Comparison of ENCODE assay signal across 22 cellular contexts in the genomic region with DNA sequence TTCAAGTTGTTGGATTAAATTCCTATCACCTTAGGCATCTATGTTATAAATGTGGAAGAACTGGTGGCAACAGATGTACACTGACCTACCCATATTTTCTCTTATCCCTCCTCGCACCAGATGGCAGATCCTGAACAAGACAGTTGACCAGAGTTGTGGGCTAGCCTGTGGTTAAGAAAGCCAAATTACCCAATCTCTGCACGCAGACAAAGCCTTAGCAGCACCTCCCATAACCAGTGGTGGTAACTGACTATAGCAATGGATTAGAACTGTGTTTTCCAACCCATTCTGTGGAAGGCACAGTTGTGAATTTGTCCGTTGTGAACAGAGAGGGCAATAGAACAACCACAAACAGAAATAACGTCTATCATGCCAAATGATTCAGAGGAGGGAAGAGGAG. TPM values are rescaled to one million over a fixed set of nuclear protein-coding genes. Genes with fewer than 3 reads are reported as not detected.
DNase-seq lines count a peak whose midpoint lies in the region; ATAC-seq and TF ChIP-seq lines count a peak whose summit lies in the region.
"Had no signal": no experiment of that assay in that cellular context is flagged by ENCODE, and none has a peak within 500 bp of the region (broad histone marks: within the 10 kb centered on the region; RNA-seq: fewer than 3 reads in every experiment).

No MANE protein-coding gene starts in this region.

- no peaks in the 10 kb centered on the region for H3K9me3 Mint-ChIP-seq in activated naive CD4-positive, alpha-beta T cell treated with anti-CD3 and anti-CD28 coated beads, Interleukin-2, amount 50 U/mL, for 24 hours
- H3K9me3 Mint-ChIP-seq in osteocyte (ENCODE audit: unreplicated experiment): no peaks in the 10 kb centered on the region
- no peaks in the 10 kb centered on the region for H3K9me3 Mint-ChIP-seq in activated CD4-positive, alpha-beta memory T cell treated with anti-CD3 and anti-CD28 coated beads, Interleukin-2, amount 10 ng/mL, durations not matched to agents 7 days and 5 days
- H3K9me3 Mint-ChIP-seq: activated CD4-positive, alpha-beta T cell treated with anti-CD3 and anti-CD28 coated beads, Interleukin-2, amount 10 ng/mL, durations not matched to agents 7 days and 5 days; nephron progenitor cell; stimulated activated effector memory CD8-positive, alpha-beta T cell treated with anti-CD3 and anti-CD28 coated beads, Interleukin-12 subunit alpha, Interleukin-12 subunit beta, amount 100 ng/mL, for 72 hours had no signal

- H3K4me3 Mint-ChIP-seq in activated naive CD4-positive, alpha-beta T cell treated with anti-CD3 and anti-CD28 coated beads, Interleukin-2, amount 50 U/mL, for 24 hours: no peak overlapping the region
- H3K4me3 Mint-ChIP-seq in osteocyte (ENCODE audit: unreplicated experiment): no peak overlapping the region
- no peak overlapping the region for H3K4me3 Mint-ChIP-seq in activated CD4-positive, alpha-beta memory T cell treated with anti-CD3 and anti-CD28 coated beads, Interleukin-2, amount 10 ng/mL, durations not matched to agents 7 days and 5 days
- H3K4me3 Mint-ChIP-seq: activated CD4-positive, alpha-beta T cell treated with anti-CD3 and anti-CD28 coated beads, Interleukin-2, amount 10 ng/mL, durations not matched to agents 7 days and 5 days; nephron progenitor cell; stimulated activated effector memory CD8-positive, alpha-beta T cell treated with anti-CD3 and anti-CD28 coated beads, Interleukin-12 subunit alpha, Interleukin-12 subunit beta, amount 100 ng/mL, for 72 hours had no signal

- no peaks in the 10 kb centered on the region for H3K36me3 ChIP-seq in WERI-Rb-1

- no peak overlapping the region for H3K4me3 ChIP-seq in WERI-Rb-1 (ENCODE audit: low read depth, low read length)
- H3K4me3 ChIP-seq: BLaER1 treated with 17β-estradiol and CSF1 and Interleukin-3, amounts not matched to agents 10 nM and 100 nM; MG63; suprapubic skin; vagina had no signal

- TF ChIP-seq CTCF in WERI-Rb-1 (IDR thresholded peaks at IDR 0.05; ENCODE audit: low read depth, low read length) (no peak), osteocyte (IDR thresholded peaks at IDR 0.05) (no peak)

- DNase-seq in activated naive CD4-positive, alpha-beta T cell treated with Interleukin-2 at 50 U/mL for 16 hours: no peak
- DNase-seq in NOMO-1 treated with DMSO at 0.1 percent for 48 hours (lab: John Stamatoyannopoulos, UW; ENCODE audit: unreplicated experiment) (peak; percentile 67), WERI-Rb-1 (peak; percentile 6), osteocyte (ENCODE audit: extremely low spot score, unreplicated experiment) (peak; percentile 11)
- no peak for DNase-seq in activated CD4-positive, alpha-beta memory T cell treated with anti-CD3 and anti-CD28 coated beads, Interleukin-2, amount 10 ng/mL, durations not matched to agents 7 days and 5 days
- DNase-seq: activated CD4-positive, alpha-beta T cell treated with anti-CD3 and anti-CD28 coated beads, Interleukin-2, amount 10 ng/mL, durations not matched to agents 7 days and 5 days; activated CD8-positive, alpha-beta memory T cell treated with anti-CD3 and anti-CD28 coated beads, Interleukin-2, amount 50 U/mL, for 48 hours; anterior cingulate cortex; effector memory CD4-positive, alpha-beta T cell; EL; left cardiac atrium; MG63; NCI-H1694 treated with DMSO at 0.1 percent for 48 hours; nephron progenitor cell had no signal

- no peak for ATAC-seq in GM21526 (IDR thresholded peaks at IDR 0.05; ENCODE audit: low FRiP score, unreplicated experiment)
- no peak for ATAC-seq in GM21619 (IDR thresholded peaks at IDR 0.05; ENCODE audit: unreplicated experiment)
- ATAC-seq: left cardiac atrium; SK-N-SH treated with all-trans-retinoic acid at 6 μM for 48 hours; stimulated activated effector memory CD8-positive, alpha-beta T cell treated with anti-CD3 and anti-CD28 coated beads, Interleukin-12 subunit alpha, Interleukin-12 subunit beta, amount 100 ng/mL, for 72 hours had no signal

- peaks cover 27% of the 10 kb centered on the region for H3K36me3 Mint-ChIP-seq in activated naive CD4-positive, alpha-beta T cell treated with anti-CD3 and anti-CD28 coated beads, Interleukin-2, amount 50 U/mL, for 24 hours
- peaks cover 52% of the 10 kb centered on the region for H3K36me3 Mint-ChIP-seq in osteocyte (ENCODE audit: unreplicated experiment)
- peaks cover 59% of the 10 kb centered on the region for H3K36me3 Mint-ChIP-seq in activated CD4-positive, alpha-beta memory T cell treated with anti-CD3 and anti-CD28 coated beads, Interleukin-2, amount 10 ng/mL, durations not matched to agents 7 days and 5 days (ENCODE audit: low read depth)

- POLR2A ChIA-PET in activated CD4-positive, alpha-beta memory T cell treated with anti-CD3 and anti-CD28 coated beads, Interleukin-2, amount 10 ng/mL, durations not matched to agents 7 days and 5 days (lab: Charles Lee): no interaction called here

- peak overlapping the region; percentile 25 for H3K27ac Mint-ChIP-seq in activated naive CD4-positive, alpha-beta T cell treated with anti-CD3 and anti-CD28 coated beads, Interleukin-2, amount 50 U/mL, for 24 hours
- no peak overlapping the region for H3K27ac Mint-ChIP-seq in osteocyte (ENCODE audit: unreplicated experiment)
- no peak overlapping the region for H3K27ac Mint-ChIP-seq in activated CD4-positive, alpha-beta memory T cell treated with anti-CD3 and anti-CD28 coated beads, Interleukin-2, amount 10 ng/mL, durations not matched to agents 7 days and 5 days
- H3K27ac Mint-ChIP-seq: activated CD4-positive, alpha-beta T cell treated with anti-CD3 and anti-CD28 coated beads, Interleukin-2, amount 10 ng/mL, durations not matched to agents 7 days and 5 days; nephron progenitor cell had no signal

- peaks cover 11% of the 10 kb centered on the region for H3K4me1 Mint-ChIP-seq in activated naive CD4-positive, alpha-beta T cell treated with anti-CD3 and anti-CD28 coated beads, Interleukin-2, amount 50 U/mL, for 24 hours
- no peaks in the 10 kb centered on the region for H3K4me1 Mint-ChIP-seq in osteocyte (ENCODE audit: unreplicated experiment)
- H3K4me1 Mint-ChIP-seq in activated CD4-positive, alpha-beta memory T cell treated with anti-CD3 and anti-CD28 coated beads, Interleukin-2, amount 10 ng/mL, durations not matched to agents 7 days and 5 days: peaks cover 16% of the 10 kb centered on the region
- H3K4me1 Mint-ChIP-seq: nephron progenitor cell had no signal

- no peaks in the 10 kb centered on the region for H3K9me3 ChIP-seq in WERI-Rb-1 (ENCODE audit: severe bottlenecking)
- H3K9me3 ChIP-seq: BLaER1 treated with 17β-estradiol and CSF1 and Interleukin-3, amounts not matched to agents 10 nM and 100 nM; MG63; suprapubic skin; vagina had no signal

- no peak overlapping the region for H3K27ac ChIP-seq in WERI-Rb-1
- H3K27ac ChIP-seq: BLaER1 treated with 17β-estradiol and CSF1 and Interleukin-3, amounts not matched to agents 10 nM and 100 nM; suprapubic skin; vagina had no signal

- CTCF ChIA-PET in activated CD4-positive, alpha-beta memory T cell treated with anti-CD3 and anti-CD28 coated beads, Interleukin-2, amount 10 ng/mL, durations not matched to agents 7 days and 5 days (lab: Charles Lee): no interaction called here

- no peaks in the 10 kb centered on the region for H3K27me3 ChIP-seq in WERI-Rb-1 (ENCODE audit: insufficient read depth, low read depth, severe bottlenecking)
- H3K27me3 ChIP-seq: BLaER1 treated with 17β-estradiol and CSF1 and Interleukin-3, amounts not matched to agents 10 nM and 100 nM; MG63; suprapubic skin; vagina had no signal

- H3K27me3 Mint-ChIP-seq in activated naive CD4-positive, alpha-beta T cell treated with anti-CD3 and anti-CD28 coated beads, Interleukin-2, amount 50 U/mL, for 24 hours: no peaks in the 10 kb centered on the region
- no peaks in the 10 kb centered on the region for H3K27me3 Mint-ChIP-seq in osteocyte (ENCODE audit: unreplicated experiment)
- no peaks in the 10 kb centered on the region for H3K27me3 Mint-ChIP-seq in activated CD4-positive, alpha-beta memory T cell treated with anti-CD3 and anti-CD28 coated beads, Interleukin-2, amount 10 ng/mL, durations not matched to agents 7 days and 5 days
- H3K27me3 Mint-ChIP-seq: activated CD4-positive, alpha-beta T cell treated with anti-CD3 and anti-CD28 coated beads, Interleukin-2, amount 10 ng/mL, durations not matched to agents 7 days and 5 days had no signal

RNA-seq across cellular contexts. Expression of a gene that starts 20.6 kb away (rescaled TPM):
- total RNA-seq in osteocyte: 20.1 and 20.2 TPM in 2 replicates
- 10 to 100 TPM; 29.8 to 31.1 TPM for total RNA-seq in activated CD4-positive, alpha-beta memory T cell treated with anti-CD3 and anti-CD28 coated beads, Interleukin-2, amount 10 ng/mL, durations not matched to agents 7 days and 5 days

RNA-seq across cellular contexts. Expression of a gene that starts 29.8 kb away (rescaled TPM):
- 40.4 and 41.1 TPM in 2 replicates for total RNA-seq in osteocyte
- total RNA-seq in activated CD4-positive, alpha-beta memory T cell treated with anti-CD3 and anti-CD28 coated beads, Interleukin-2, amount 10 ng/mL, durations not matched to agents 7 days and 5 days: 10 to 100 TPM; 36.9 to 38.2 TPM

Comparison
In these comparisons a context has a peak if more than half of its experiments do, and no peak if none do; other contexts are left out.
1. DNase-seq: peak in NOMO-1 treated with DMSO at 0.1 percent for 48 hours (single experiment), WERI-Rb-1 (single experiment) and osteocyte (single experiment); none in activated naive CD4-positive, alpha-beta T cell treated with Interleukin-2 at 50 U/mL for 16 hours (single experiment) and activated CD4-positive, alpha-beta memory T cell treated with anti-CD3 and anti-CD28 coated beads, Interleukin-2, amount 10 ng/mL, durations not matched to agents 7 days and 5 days (single experiment).